In genomic region chr17:82518826-82519810, GRCh38 we compare ENCODE assay signal across 8 cellular contexts. TPM values are rescaled to one million over a fixed set of nuclear protein-coding genes. Genes with fewer than 3 reads are reported as not detected.
DNase-seq lines count a peak whose midpoint lies in the region; ATAC-seq and TF ChIP-seq lines count a peak whose summit lies in the region.

FOXK2 (plus strand) TSS chr17:82519732; CDS start chr17:82519889, 157 bp downstream.

- intact Hi-C loops in CD4-positive, alpha-beta memory T cell (cut with micrococcal nuclease) = loop anchor here (1.0 kb wide), 2 partner anchors 22 to 61 kb away; partner anchors contain the start of gene NARF

- peak within 1 kb of the TSS; percentile 86 to 99 (median 90) for H3K4me3 Mint-ChIP-seq in CD4-positive, alpha-beta memory T cell

- CTCF ChIA-PET in CD4-positive, alpha-beta memory T cell (lab: Charles Lee; ENCODE audit: partially characterized antibody) = no interaction called here

- peak within 1 kb of the TSS; percentile 80 for H3K27ac ChIP-seq in CD4-positive, alpha-beta memory T cell (ENCODE audit: low read depth, low read length)
- peak within 1 kb of the TSS; percentile 95 to 100 for H3K27ac ChIP-seq in lung (ENCODE audit: low read depth in 1 of 2, low read length in 1 of 2)

- 2 to 3% methylated on average over 86 to 114 of the region's 114 CpGs for WGBS in lung, 2 donors

- peaks cover 15 to 30% (median 21%) of the 10 kb centered on the region in 4 donors for H3K4me1 Mint-ChIP-seq in CD4-positive, alpha-beta memory T cell

- peaks cover 0 to 3% (median 0%) of the 10 kb centered on the region in 8 donors for H3K9me3 Mint-ChIP-seq in CD4-positive, alpha-beta memory T cell

- H3K36me3 Mint-ChIP-seq in CD4-positive, alpha-beta memory T cell = peaks cover 3 to 7% of the 10 kb centered on the region in 2 donors

- no peaks in the 10 kb centered on the region for H3K36me3 ChIP-seq in CD4-positive, alpha-beta memory T cell (ENCODE audit: insufficient read depth, low read length)
- peaks cover 0 to 2% of the 10 kb centered on the region in 2 donors for H3K36me3 ChIP-seq in lung (ENCODE audit: control insufficient read depth in 2 of 2, insufficient read depth in 2 of 2, low read length in 2 of 2)

- peak; percentile 90 to 98 (median 95) for DNase-seq in CD4-positive, alpha-beta memory T cell
- DNase-seq in HK-2 (ENCODE audit: unreplicated experiment) = peak; percentile 92
- peak; percentile 88 to 93 for DNase-seq in NOMO-1 (lab: John Stamatoyannopoulos, UW; ENCODE audit: unreplicated experiment in 2 of 2)
- DNase-seq in activated CD8-positive, alpha-beta memory T cell treated with anti-CD3 and anti-CD28 coated beads for 24 hours = peak; percentile 98
- peak; percentile 89 for DNase-seq in effector CD4-positive, alpha-beta T cell
- peak; percentile 91 for DNase-seq in lung (ENCODE audit: low spot score)
- DNase-seq in stimulated activated CD4-positive, alpha-beta T cell treated with anti-CD3 and anti-CD28 coated beads, TNF-alpha, amount 100 ng/mL, for 1 hour (ENCODE audit: low read depth in 3 of 3, low spot score in 1 of 3) = peak; percentile 82 to 95 (median 90)

- POLR2A ChIA-PET in CD4-positive, alpha-beta memory T cell (lab: Charles Lee; ENCODE audit: partially characterized antibody) = interaction anchor here (0.6 to 2.8 kb wide), 18 partner anchors 10 to 1757 kb away, joined by 3 to 20 read pairs (median 4); partner anchors contain the start of genes NARF and WDR45B

- ATAC-seq in GM19452 (IDR thresholded peaks at IDR 0.05; ENCODE audit: unreplicated experiment) = peak; percentile 85
- ATAC-seq in lung (ENCODE audit: insufficient read depth, low FRiP score) = peak; percentile 98

- H3K4me3 ChIP-seq in CD4-positive, alpha-beta memory T cell (ENCODE audit: low read length in 2 of 2) = peak within 1 kb of the TSS; percentile 68 to 78
- H3K4me3 ChIP-seq in lung = peak within 1 kb of the TSS; percentile 90

- peak within 1 kb of the TSS; percentile 87 to 96 (median 91) for H3K27ac Mint-ChIP-seq in CD4-positive, alpha-beta memory T cell

- no peaks in the 10 kb centered on the region for H3K27me3 ChIP-seq in CD4-positive, alpha-beta memory T cell (ENCODE audit: insufficient read depth, low read length)
- H3K27me3 ChIP-seq in lung (ENCODE audit: control insufficient read depth, insufficient read depth) = no peaks in the 10 kb centered on the region

- H3K4me1 ChIP-seq in CD4-positive, alpha-beta memory T cell (ENCODE audit: insufficient read depth, low read length) = peaks cover 42% of the 10 kb centered on the region
- peaks cover 2 to 10% of the 10 kb centered on the region in 2 donors for H3K4me1 ChIP-seq in lung (ENCODE audit: control insufficient read depth in 2 of 2, insufficient read depth in 2 of 2, low read length in 2 of 2)

- no peak for TF ChIP-seq CTCF in lung (IDR thresholded peaks at IDR 0.05; ENCODE audit: control extremely low read depth, extremely low read depth)

- H3K27me3 Mint-ChIP-seq in CD4-positive, alpha-beta memory T cell = no peaks in the 10 kb centered on the region

- no peaks in the 10 kb centered on the region for H3K9me3 ChIP-seq in CD4-positive, alpha-beta memory T cell (ENCODE audit: control insufficient read depth in 1 of 2, low read length in 2 of 2)
- H3K9me3 ChIP-seq in lung (ENCODE audit: control insufficient read depth in 2 of 2, insufficient read depth in 1 of 2, low read length in 1 of 2) = no peaks in the 10 kb centered on the region

RNA-seq across cellular contexts. Expression of gene FOXK2, which starts in this region (rescaled TPM):
- total RNA-seq in CD4-positive, alpha-beta memory T cell = 10 to 100 TPM; 51.5 to 57.5 TPM
- 1 to 10 TPM; 1.3 to 6.8 TPM for polyA plus RNA-seq in CD4-positive, alpha-beta memory T cell
- total RNA-seq in lung = 10 to 100 TPM; 40.4 to 59.8 TPM
- 10 to 100 TPM; 23.4 to 26.4 TPM for polyA plus RNA-seq in lung

Comparison
In these comparisons a context has a peak if more than half of its experiments do, and no peak if none do; other contexts are left out.
1. Peak in every context shown above with its lines: DNase-seq, ATAC-seq, H3K4me3 ChIP-seq and H3K27ac ChIP-seq.